Comparison of ENCODE assay signal across 18 cellular contexts in genomic region chr3:38026856-38027255, GRCh38. TPM values are rescaled to one million over a fixed set of nuclear protein-coding genes. Genes with fewer than 3 reads are reported as not detected.
"Had no signal": no experiment of that assay in that cellular context is flagged by ENCODE, and none has a peak within 500 bp of the region (broad histone marks: within the 10 kb centered on the region; RNA-seq: fewer than 3 reads in every experiment).

No MANE protein-coding gene starts in this region.

- H3K36me3 ChIP-seq: cardiac muscle cell, colonic mucosa, right lobe of liver, suprapubic skin, upper lobe of right lung had no signal

- H3K36me3 Mint-ChIP-seq: T-cell had no signal

- H3K4me3 Mint-ChIP-seq: activated naive CD4-positive, alpha-beta T cell treated with anti-CD3 and anti-CD28 coated beads for 36 hours; stimulated activated naive CD8-positive, alpha-beta T cell treated with anti-CD3 and anti-CD28 coated beads, Interleukin-15, Interleukin-2, amounts not matched to agents 100 ng/mL and 50 ng/mL, for 24 hours had no signal

- H3K4me3 ChIP-seq: cardiac muscle cell, colonic mucosa, right lobe of liver, SK-N-MC, suprapubic skin, upper lobe of right lung had no signal

- DNase-seq: activated CD4-positive, CD25-positive, alpha-beta regulatory T cell treated with anti-CD3 and anti-CD28 coated beads, Interleukin-2, amount 50 U/mL, for 72 hours; activated naive CD4-positive, alpha-beta T cell treated with anti-CD3 and anti-CD28 coated beads for 36 hours; activated T-cell treated with anti-CD3 and anti-CD28 coated beads for 4 hours; colonic mucosa; erythroblast; hypothalamus; kidney glomerular epithelial cell; mesendoderm; nephron progenitor cell; right lobe of liver; T-cell had no signal

- H3K9me3 Mint-ChIP-seq: activated naive CD4-positive, alpha-beta T cell treated with anti-CD3 and anti-CD28 coated beads for 36 hours; nephron progenitor cell; stimulated activated naive CD8-positive, alpha-beta T cell treated with anti-CD3 and anti-CD28 coated beads, Interleukin-15, Interleukin-2, amounts not matched to agents 100 ng/mL and 50 ng/mL, for 24 hours; T-cell had no signal

- FAIRE-seq: astrocyte had no signal

- ATAC-seq: right lobe of liver, T-cell, upper lobe of right lung had no signal

- H3K27ac Mint-ChIP-seq: activated naive CD4-positive, alpha-beta T cell treated with anti-CD3 and anti-CD28 coated beads for 36 hours; nephron progenitor cell; stimulated activated naive CD8-positive, alpha-beta T cell treated with anti-CD3 and anti-CD28 coated beads, Interleukin-15, Interleukin-2, amounts not matched to agents 100 ng/mL and 50 ng/mL, for 24 hours had no signal

- H3K27ac ChIP-seq: cardiac muscle cell, colonic mucosa, right lobe of liver, SK-N-MC, upper lobe of right lung had no signal

- H3K9me3 ChIP-seq: colonic mucosa, right lobe of liver, suprapubic skin, upper lobe of right lung had no signal

- H3K27me3 ChIP-seq: right lobe of liver, suprapubic skin, upper lobe of right lung had no signal

RNA-seq across cellular contexts. Expression of gene DLEC1, which starts 12.2 kb away (rescaled TPM):
- total RNA-seq: pulmonary artery endothelial cell had no signal
- polyA plus RNA-seq: cardiac muscle cell had no signal
